Comparison of ENCODE assay signal across 8 cellular contexts in genomic region chr7:155297517-155298287, GRCh38. TPM values are rescaled to one million over a fixed set of nuclear protein-coding genes. Genes with fewer than 3 reads are reported as not detected.
DNase-seq lines count a peak whose midpoint lies in the region; ATAC-seq and TF ChIP-seq lines count a peak whose summit lies in the region.

Gene INSIG1 (plus strand): TSS chr7:155297878. CDS start chr7:155298286, 408 bp downstream.

- no peaks in the 10 kb centered on the region for H3K27me3 ChIP-seq in KMS-11 (ENCODE audit: insufficient read depth, low read depth)

- peak; percentile 61 for ATAC-seq in GM21737 (IDR thresholded peaks at IDR 0.05; ENCODE audit: unreplicated experiment)
- peak; percentile 83 to 89 for ATAC-seq in natural killer cell treated with Interleukin-12 subunit alpha and Interleukin-12 subunit beta and Interleukin-15 and Interleukin-18, amount 100 ng/mL, for 72 hours
- peak; percentile 60 for ATAC-seq in stimulated activated naive CD8-positive, alpha-beta T cell treated with anti-CD3 and anti-CD28 coated beads, Interleukin-15, Interleukin-2, amounts not matched to agents 100 U/mL and 50 U/mL, for 24 hours

- no peaks in the 10 kb centered on the region for H3K27me3 Mint-ChIP-seq in activated T-helper 1 cell treated with anti-CD3 and anti-CD28 coated beads, Interleukin-12 subunit alpha, Interleukin-12 subunit beta, Interleukin-2, Interleukin-4 antibody, amounts not matched to agents 30 ng/mL and 10 ng/mL and 1 ng/mL, durations not matched to agents 14 hours and 24 hours and 36 hours (ENCODE audit: insufficient read depth)
- peaks cover 0 to 5% of the 10 kb centered on the region in 2 donors for H3K27me3 Mint-ChIP-seq in natural killer cell treated with Interleukin-12 subunit alpha and Interleukin-12 subunit beta and Interleukin-15 and Interleukin-18, amount 100 ng/mL, for 72 hours

- H3K27ac Mint-ChIP-seq in activated T-helper 1 cell treated with anti-CD3 and anti-CD28 coated beads, Interleukin-12 subunit alpha, Interleukin-12 subunit beta, Interleukin-2, Interleukin-4 antibody, amounts not matched to agents 30 ng/mL and 10 ng/mL and 1 ng/mL, durations not matched to agents 14 hours and 24 hours and 36 hours, result peak within 1 kb of the TSS; percentile 97
- H3K27ac Mint-ChIP-seq in natural killer cell treated with Interleukin-12 subunit alpha and Interleukin-12 subunit beta and Interleukin-15 and Interleukin-18, amount 100 ng/mL, for 72 hours, result peak within 1 kb of the TSS; percentile 81 to 95

- intact Hi-C loops in activated T-helper 1 cell treated with anti-CD3 and anti-CD28 coated beads, Interleukin-12 subunit alpha, Interleukin-12 subunit beta, Interleukin-2, Interleukin-4 antibody, amounts not matched to agents 30 ng/mL and 10 ng/mL and 1 ng/mL, durations not matched to agents 14 hours and 24 hours and 36 hours (cut with micrococcal nuclease), result loop anchor here (1.0 to 5.0 kb wide), 5 partner anchors 92 to 1840 kb away; partner anchors contain the start of genes HTR5A, RNF32 and UBE3C

- DNase-seq in DMS79 treated with DMSO at 0.1 percent for 48 hours (lab: John Stamatoyannopoulos, UW) (peak; percentile 71), RPMI7951 (ENCODE audit: low read depth) (peak; percentile 92), fibroblast of gingiva (ENCODE audit: low read depth) (peak; percentile 96)
- DNase-seq in activated T-helper 1 cell treated with anti-CD3 and anti-CD28 coated beads, Interleukin-12 subunit alpha, Interleukin-12 subunit beta, Interleukin-2, Interleukin-4 antibody, amounts not matched to agents 30 ng/mL and 10 ng/mL and 1 ng/mL, durations not matched to agents 14 hours and 24 hours and 36 hours (ENCODE audit: low spot score), result peak; percentile 91
- peak; percentile 96 for DNase-seq in natural killer cell treated with Interleukin-12 subunit alpha and Interleukin-12 subunit beta and Interleukin-15 and Interleukin-18, amount 100 ng/mL, for 72 hours (ENCODE audit: low spot score)
- peak; percentile 93 for DNase-seq in stimulated activated naive CD8-positive, alpha-beta T cell treated with anti-CD3 and anti-CD28 coated beads, Interleukin-15, Interleukin-2, amounts not matched to agents 100 U/mL and 50 U/mL, for 24 hours

- peaks cover 8% of the 10 kb centered on the region; the same call in 1 of the 2 replicates for H3K36me3 ChIP-seq in KMS-11 (ENCODE audit: insufficient read depth)

- H3K4me1 Mint-ChIP-seq in activated T-helper 1 cell treated with anti-CD3 and anti-CD28 coated beads, Interleukin-12 subunit alpha, Interleukin-12 subunit beta, Interleukin-2, Interleukin-4 antibody, amounts not matched to agents 30 ng/mL and 10 ng/mL and 1 ng/mL, durations not matched to agents 14 hours and 24 hours and 36 hours (ENCODE audit: low read depth), result peaks cover 36% of the 10 kb centered on the region
- H3K4me1 Mint-ChIP-seq in natural killer cell treated with Interleukin-12 subunit alpha and Interleukin-12 subunit beta and Interleukin-15 and Interleukin-18, amount 100 ng/mL, for 72 hours (ENCODE audit: low read depth in 2 of 2), result peaks cover 45% of the 10 kb centered on the region in 2 donors

- peaks cover 47% of the 10 kb centered on the region for H3K79me2 ChIP-seq in KMS-11 (ENCODE audit: insufficient read depth, low read depth)

- peaks cover 5% of the 10 kb centered on the region for H3K9me3 Mint-ChIP-seq in activated T-helper 1 cell treated with anti-CD3 and anti-CD28 coated beads, Interleukin-12 subunit alpha, Interleukin-12 subunit beta, Interleukin-2, Interleukin-4 antibody, amounts not matched to agents 30 ng/mL and 10 ng/mL and 1 ng/mL, durations not matched to agents 14 hours and 24 hours and 36 hours
- H3K9me3 Mint-ChIP-seq in natural killer cell treated with Interleukin-12 subunit alpha and Interleukin-12 subunit beta and Interleukin-15 and Interleukin-18, amount 100 ng/mL, for 72 hours, result no peaks in the 10 kb centered on the region

- H3K9ac ChIP-seq in KMS-11, result peak within 1 kb of the TSS; percentile 81

- H3K4me1 ChIP-seq in KMS-11 (ENCODE audit: low read depth, poor library complexity, severe bottlenecking), result peaks cover 34% of the 10 kb centered on the region

- H4K20me1 ChIP-seq in KMS-11 (ENCODE audit: insufficient read depth), result peaks cover 31% of the 10 kb centered on the region

- peak within 1 kb of the TSS; percentile 78 for H2AFZ ChIP-seq in KMS-11 (ENCODE audit: low read depth)

- H3K4me2 ChIP-seq in KMS-11, result peak within 1 kb of the TSS; percentile 79

- peak within 1 kb of the TSS; percentile 54 for H3K4me3 ChIP-seq in KMS-11 (IDR thresholded peaks at IDR 0.05; ENCODE audit: insufficient read depth, low read depth, low read length)

- H3K36me3 Mint-ChIP-seq in activated T-helper 1 cell treated with anti-CD3 and anti-CD28 coated beads, Interleukin-12 subunit alpha, Interleukin-12 subunit beta, Interleukin-2, Interleukin-4 antibody, amounts not matched to agents 30 ng/mL and 10 ng/mL and 1 ng/mL, durations not matched to agents 14 hours and 24 hours and 36 hours (ENCODE audit: low read depth), result peaks cover 31% of the 10 kb centered on the region
- peaks cover 14% of the 10 kb centered on the region for H3K36me3 Mint-ChIP-seq in natural killer cell treated with Interleukin-12 subunit alpha and Interleukin-12 subunit beta and Interleukin-15 and Interleukin-18, amount 100 ng/mL, for 72 hours

- 0 out of 2 replicates have a peak, but pooled peaks have one; percentile 5 for TF ChIP-seq CTCF in KMS-11 (conservative IDR thresholded peaks at IDR 0.05; ENCODE audit: low read depth, low read length)

- H3K27ac ChIP-seq in KMS-11, result peak within 1 kb of the TSS; percentile 90

- peak within 1 kb of the TSS; percentile 91 for H3K4me3 Mint-ChIP-seq in activated T-helper 1 cell treated with anti-CD3 and anti-CD28 coated beads, Interleukin-12 subunit alpha, Interleukin-12 subunit beta, Interleukin-2, Interleukin-4 antibody, amounts not matched to agents 30 ng/mL and 10 ng/mL and 1 ng/mL, durations not matched to agents 14 hours and 24 hours and 36 hours
- peak within 1 kb of the TSS; percentile 90 for H3K4me3 Mint-ChIP-seq in natural killer cell treated with Interleukin-12 subunit alpha and Interleukin-12 subunit beta and Interleukin-15 and Interleukin-18, amount 100 ng/mL, for 72 hours

RNA-seq across cellular contexts. Expression of gene INSIG1, which starts in this region (rescaled TPM):
- total RNA-seq in RPMI7951 (2014; rRNA removed; shearing (Covaris generic)), result 108 and 114 TPM in 2 replicates
- 87.7 and 89.9 TPM in 2 replicates for total RNA-seq in activated T-helper 1 cell treated with anti-CD3 and anti-CD28 coated beads, Interleukin-12 subunit alpha, Interleukin-12 subunit beta, Interleukin-2, Interleukin-4 antibody, amounts not matched to agents 30 ng/mL and 10 ng/mL and 1 ng/mL, durations not matched to agents 14 hours and 24 hours and 36 hours
- 100 to 1,000 TPM in 1 of 2 donors, 10 to 100 TPM in 1; 88.1 to 120 TPM for total RNA-seq in natural killer cell treated with Interleukin-12 subunit alpha and Interleukin-12 subunit beta and Interleukin-15 and Interleukin-18, amount 100 ng/mL, for 72 hours

Comparison
In these comparisons a context has a peak if more than half of its experiments do, and no peak if none do; other contexts are left out.
1. Peak in every context shown above with its lines: DNase-seq, ATAC-seq, H3K4me3 ChIP-seq and H3K27ac ChIP-seq.